In the genomic region with DNA sequence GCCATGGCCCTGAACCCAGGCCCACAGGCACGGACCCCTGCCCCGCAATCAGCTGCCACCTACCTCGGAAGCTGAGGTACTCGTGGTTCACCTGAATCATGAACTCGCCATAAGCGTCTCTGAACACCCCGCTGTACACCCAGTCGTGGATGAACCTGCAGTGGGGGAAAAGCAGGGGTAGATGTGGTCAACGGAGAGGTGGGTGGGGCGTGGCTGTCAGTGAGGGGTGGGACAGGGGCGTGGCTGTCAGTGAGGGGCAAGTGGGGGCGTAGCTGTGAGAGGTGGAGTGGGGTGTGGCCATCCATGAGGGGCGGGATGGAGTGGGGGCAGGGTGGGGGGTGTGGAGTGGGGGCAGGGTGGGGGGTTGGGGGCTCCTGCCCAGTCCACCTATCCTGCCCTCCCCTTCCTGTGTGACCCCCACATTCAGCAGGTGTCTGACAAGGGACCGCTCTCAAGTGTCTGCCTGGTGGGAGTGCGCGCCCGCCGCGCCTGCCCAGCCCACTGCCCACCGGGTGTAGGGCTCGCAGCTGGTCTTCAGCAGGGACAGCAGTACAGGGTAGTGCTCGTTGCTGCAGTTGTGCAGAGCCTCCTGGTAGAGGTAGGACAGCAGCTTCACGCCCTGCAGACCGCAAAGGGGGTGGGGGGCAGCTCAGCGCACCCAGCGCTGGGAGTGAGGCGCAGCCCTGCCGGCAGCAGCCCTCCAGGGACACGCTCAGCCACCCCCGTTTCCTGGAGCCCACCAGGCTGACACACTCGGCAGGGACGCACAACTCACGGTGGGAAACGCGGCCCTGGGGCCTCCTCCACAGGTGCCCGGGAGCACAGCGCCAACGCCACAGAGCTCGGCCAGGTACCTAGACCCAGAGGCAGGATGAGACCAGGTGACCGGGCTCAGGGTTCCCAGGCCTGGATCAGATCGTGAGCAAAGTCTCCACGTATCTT, we compare ENCODE assay signal across 32 cellular contexts.
"Had no signal": no experiment of that assay in that cellular context is flagged by ENCODE, and none has a peak within 500 bp of the region (broad histone marks: within the 10 kb centered on the region; RNA-seq: fewer than 3 reads in every experiment).

No MANE protein-coding gene starts in this region.

- H3K9me3 Mint-ChIP-seq: immature natural killer cell; stimulated activated naive B cell treated with anti-CD40 and anti-IgM and Interleukin-4, amounts not matched to agents 10 μg/mL and 1 μg/mL and 100 μg/mL, for 72 hours; T-helper 1 cell treated with Interleukin-12 subunit alpha and Interleukin-12 subunit beta and Interleukin-4 antibody, amounts not matched to agents 30 μg/mL and 1 μg/mL, for 36 hours had no signal

- H3K4me3 Mint-ChIP-seq: activated naive CD8-positive, alpha-beta T cell; immature natural killer cell; stimulated activated naive B cell treated with anti-CD40 and anti-IgM and Interleukin-4, amounts not matched to agents 10 μg/mL and 1 μg/mL and 100 μg/mL, for 72 hours; T-helper 1 cell treated with Interleukin-12 subunit alpha and Interleukin-12 subunit beta and Interleukin-4 antibody, amounts not matched to agents 30 μg/mL and 1 μg/mL, for 36 hours had no signal

- H3K9me3 ChIP-seq: body of pancreas, heart left ventricle, mucosa of descending colon, pancreas, prostate gland, tibial nerve had no signal

- ATAC-seq: body of pancreas; heart left ventricle; left lobe of liver; mucosa of descending colon; pancreas; stimulated activated naive B cell treated with anti-CD40 and anti-IgM and Interleukin-4, amounts not matched to agents 10 μg/mL and 1 μg/mL and 100 μg/mL, for 72 hours had no signal

- H3K27me3 ChIP-seq: body of pancreas, heart left ventricle, pancreas, tibial nerve had no signal

- H3K4me2 ChIP-seq: smooth muscle cell had no signal

- H3K27me3 Mint-ChIP-seq: activated naive CD8-positive, alpha-beta T cell; stimulated activated naive B cell treated with anti-CD40 and anti-IgM and Interleukin-4, amounts not matched to agents 10 μg/mL and 1 μg/mL and 100 μg/mL, for 72 hours had no signal

- FAIRE-seq: endothelial cell of umbilical vein, kidney, pancreas, TTC549, urothelium cell line had no signal

- DNase-seq: activated CD4-positive, alpha-beta T cell treated with anti-CD3 and anti-CD28 coated beads for 4 hours; activated CD4-positive, alpha-beta T cell treated with anti-CD3 and anti-CD28 coated beads, Interleukin-2, amount 50 U/mL, for 4 hours; activated effector memory CD4-positive, alpha-beta T cell treated with Interleukin-2 at 50 U/mL for 16 hours; activated naive CD4-positive, alpha-beta T cell treated with Interleukin-2 at 50 U/mL for 16 hours; activated T-cell treated with anti-CD3 and anti-CD28 coated beads for 4 hours; body of pancreas; foreskin fibroblast; heart left ventricle; hypothalamus; immature natural killer cell; kidney; mucosa of descending colon; nucleus accumbens; retina; stimulated activated CD4-positive, alpha-beta T cell treated with anti-CD3 and anti-CD28 coated beads, Interleukin-1b, Interleukin-23, amount 100 ng/mL, for 48 hours; stimulated activated CD4-positive, alpha-beta T cell treated with anti-CD3 and anti-CD28 coated beads, Interleukin-4, amount 100 ng/mL, for 4 hours; stimulated activated CD8-positive, alpha-beta memory T cell treated with anti-CD3 and anti-CD28 coated beads, Interleukin-4, amount 100 ng/mL, for 48 hours; stimulated activated naive B cell treated with anti-CD40 and anti-IgM and Interleukin-4, amounts not matched to agents 10 μg/mL and 1 μg/mL and 100 μg/mL, for 72 hours; SW 1271; T-helper 9 cell had no signal

- H3K4me1 ChIP-seq: heart left ventricle, pancreas, prostate gland, tibial nerve had no signal

- H3K4me3 ChIP-seq: body of pancreas, heart left ventricle, lung, mucosa of descending colon, pancreas, prostate gland, smooth muscle cell, tibial nerve had no signal

- H3K27ac ChIP-seq: body of pancreas, heart left ventricle, pancreas, prostate gland, tibial nerve, VCaP had no signal

- H3K27ac Mint-ChIP-seq: activated naive CD8-positive, alpha-beta T cell; immature natural killer cell; T-helper 1 cell treated with Interleukin-12 subunit alpha and Interleukin-12 subunit beta and Interleukin-4 antibody, amounts not matched to agents 30 μg/mL and 1 μg/mL, for 36 hours had no signal
